Comparison of ENCODE assay signal across 31 cellular contexts in the genomic region with DNA sequence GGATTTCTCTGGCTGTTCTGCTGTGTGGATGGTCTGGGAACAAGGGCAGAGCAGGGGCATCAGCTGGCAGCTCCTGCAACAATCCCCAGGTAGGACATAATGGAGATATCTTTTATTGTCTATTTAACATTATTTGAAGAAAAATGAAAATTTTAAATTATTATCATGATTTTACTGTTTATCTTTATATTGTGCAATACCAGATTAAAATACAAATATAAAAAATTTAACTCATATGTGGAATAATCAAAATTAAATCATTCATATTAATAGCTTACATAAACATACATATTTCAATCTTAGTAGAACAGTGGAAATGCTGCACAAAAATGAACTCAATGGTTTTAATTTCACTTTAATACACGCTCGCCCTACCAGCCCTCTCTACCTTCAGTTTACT.
A peak's percentile ranks its signal among the peaks of the same experiment; 100 is the strongest.
DNase-seq lines count a peak whose midpoint lies in the region; ATAC-seq, FAIRE-seq and TF ChIP-seq lines count a peak whose summit lies in the region.
"Had no signal": no experiment of that assay in that cellular context is flagged by ENCODE, and none has a peak within 500 bp of the region (broad histone marks: within the 10 kb centered on the region; RNA-seq: fewer than 3 reads in every experiment).

No MANE protein-coding gene starts in this region.

- in situ Hi-C loops in K562 (cut with MboI), result no loop called here

- H3K4me3 ChIP-seq in K562 (no peak overlapping the region), kidney (ENCODE audit: low read length in 2 of 2) (no peak overlapping the region)
- H3K4me3 ChIP-seq: A549; BLaER1; BLaER1 treated with 17β-estradiol and CSF1 and Interleukin-3, amounts not matched to agents 10 nM and 100 nM had no signal

- no peak for TF ChIP-seq EP300 in K562 (IDR thresholded peaks at IDR 0.05; ENCODE audit: low read length)

- no peaks in the 10 kb centered on the region for H4K20me1 ChIP-seq in K562 (replicated peaks; ENCODE audit: control insufficient read depth, insufficient read depth, low read length)
- H4K20me1 ChIP-seq: BLaER1; BLaER1 treated with 17β-estradiol and CSF1 and Interleukin-3, amounts not matched to agents 10 nM and 100 nM had no signal

- H3K27ac ChIP-seq in K562 (ENCODE audit: extremely low read depth, low read depth, low read length) (no peak overlapping the region), kidney (ENCODE audit: low read depth in 2 of 2, low read length in 2 of 2) (no peak overlapping the region)
- H3K27ac ChIP-seq: 22Rv1; A549; BLaER1; BLaER1 treated with 17β-estradiol and CSF1 and Interleukin-3, amounts not matched to agents 10 nM and 100 nM; C4-2B had no signal

- no peak for DNase-seq in K562 (ENCODE audit: extremely low read depth in 1 of 4, low spot score in 3 of 4)
- DNase-seq in kidney, result no peak
- DNase-seq in retina, result no peak
- DNase-seq in stimulated activated CD4-positive, alpha-beta T cell treated with anti-CD3 and anti-CD28 coated beads, Interleukin-4, amount 100 ng/mL, for 4 hours, result no peak
- DNase-seq: 8988T; ACHN; AML-193; BE2C; C1 segment of cervical spinal cord; Caco-2; Calu3; CD4-positive, alpha-beta memory T cell; CD4-positive, alpha-beta T cell; CD4-positive, CD25-positive, alpha-beta regulatory T cell; CD8-positive, alpha-beta memory T cell; CD8-positive, alpha-beta T cell; COR-L47; DMS 273 treated with DMSO at 0.1 percent for 48 hours; DMS153; DMS53; DMS79; DMS79 treated with DMSO at 0.1 percent for 48 hours; DND-41; EL had no signal

- H3K36me3 ChIP-seq in K562 (ENCODE audit: control insufficient read depth, insufficient read depth, low read length) (no peaks in the 10 kb centered on the region), kidney (ENCODE audit: control insufficient read depth in 1 of 2, insufficient read depth in 2 of 2, low read length in 2 of 2) (no peaks in the 10 kb centered on the region)
- H3K36me3 ChIP-seq: BE2C; BLaER1; BLaER1 treated with 17β-estradiol and CSF1 and Interleukin-3, amounts not matched to agents 10 nM and 100 nM had no signal

- no peak for FAIRE-seq in K562 (lab: Jason Lieb, UNC)
- FAIRE-seq in kidney (lab: Jason Lieb, UNC), result peak; percentile 19
- FAIRE-seq: A204.1, A549, D721Med had no signal

- CTCF ChIA-PET in K562 (lab: Yijun Ruan, JAX; ENCODE audit: low intra/inter-chr PET ratio), result no interaction called here

- H3K9me3 ChIP-seq in K562 (replicated peaks; ENCODE audit: control insufficient read depth, insufficient read depth, low read depth, low read length) (no peaks in the 10 kb centered on the region), kidney (ENCODE audit: control insufficient read depth in 1 of 2, low read length in 2 of 2) (no peaks in the 10 kb centered on the region)
- H3K9me3 ChIP-seq: A549; BE2C; BLaER1; BLaER1 treated with 17β-estradiol and CSF1 and Interleukin-3, amounts not matched to agents 10 nM and 100 nM; Caco-2 had no signal

- no peaks in the 10 kb centered on the region for H3K27me3 ChIP-seq in K562 (ENCODE audit: control insufficient read depth in 2 of 2, insufficient read depth in 2 of 2, low read length in 2 of 2)
- H3K27me3 ChIP-seq: BE2C; BLaER1; BLaER1 treated with 17β-estradiol and CSF1 and Interleukin-3, amounts not matched to agents 10 nM and 100 nM had no signal

- TF ChIP-seq CTCF in K562 (IDR thresholded peaks at IDR 0.05 in 2 of 3, conservative IDR thresholded peaks at IDR 0.05 in 1 of 3; ENCODE audit: insufficient read depth in 2 of 3, low read depth in 1 of 3, low read length in 3 of 3), result no peak
- no peak for TF ChIP-seq CTCF in kidney (IDR thresholded peaks at IDR 0.05; ENCODE audit: borderline replicate concordance, extremely low read depth, insufficient read depth)

- 0% methylated on average over 2 of the region's 2 CpGs for WGBS in K562 (ENCODE audit: insufficient coverage, low coverage, missing lambda C conversion rate)

- no peak overlapping the region for H3K9ac ChIP-seq in K562 (ENCODE audit: insufficient read depth in 1 of 2, low read depth in 2 of 2, low read length in 2 of 2)
- no peak overlapping the region for H3K9ac ChIP-seq in kidney (ENCODE audit: low read length in 2 of 2)
- H3K9ac ChIP-seq: BLaER1; BLaER1 treated with 17β-estradiol and CSF1 and Interleukin-3, amounts not matched to agents 10 nM and 100 nM had no signal

- no peak for TF ChIP-seq RAD21 in K562 (CRISPR knock-in tag; conservative IDR thresholded peaks at IDR 0.05 in 1 of 2, IDR thresholded peaks at IDR 0.05 in 1 of 2)

- no peak overlapping the region for H2AFZ ChIP-seq in K562 (ENCODE audit: low read depth, low read length)

- intact Hi-C loops in K562 (cut with micrococcal nuclease), result no loop called here
- intact Hi-C loops in kidney (cut with DNase I), result no loop called here

- no peaks in the 10 kb centered on the region for H3K9me1 ChIP-seq in K562 (ENCODE audit: control insufficient read depth, insufficient read depth, low read length)

- H3K4me1 ChIP-seq in K562 (replicated peaks in 1 of 2; ENCODE audit: control insufficient read depth in 2 of 2, insufficient read depth in 2 of 2, low read length in 2 of 2), result no peaks in the 10 kb centered on the region
- H3K4me1 ChIP-seq in kidney (ENCODE audit: control insufficient read depth in 1 of 2, insufficient read depth in 1 of 2, low read depth in 1 of 2, low read length in 2 of 2), result no peaks in the 10 kb centered on the region
- H3K4me1 ChIP-seq: A549; BE2C; BLaER1; BLaER1 treated with 17β-estradiol and CSF1 and Interleukin-3, amounts not matched to agents 10 nM and 100 nM; Caco-2 had no signal

- H3K4me2 ChIP-seq in K562 (ENCODE audit: insufficient read depth, low read length), result no peak overlapping the region
- H3K4me2 ChIP-seq: A549; BLaER1; BLaER1 treated with 17β-estradiol and CSF1 and Interleukin-3, amounts not matched to agents 10 nM and 100 nM had no signal

- no peak for ATAC-seq in K562
- ATAC-seq: A549; CD8-positive, alpha-beta T cell had no signal

- no TSS peak for BruUV-seq in K562 (replicated peaks; lab: Mats Ljungman, UMichigan)

- POLR2A ChIA-PET in K562 (lab: Yijun Ruan, JAX), result no interaction called here

- no peak for TF ChIP-seq POLR2A in K562 (conservative IDR thresholded peaks at IDR 0.05)

- no peaks in the 10 kb centered on the region for H3K79me2 ChIP-seq in K562 (ENCODE audit: control insufficient read depth, insufficient read depth, low read length)

TF ChIP-seq in K562, 482 proteins besides CTCF, POLR2A, EP300 and RAD21:
- no peak for TF ChIP-seq CEBPG (CRISPR knock-in tag; IDR thresholded peaks at IDR 0.05)
- TF ChIP-seq CEBPG (tag; conservative IDR thresholded peaks at IDR 0.05 in 1 of 2, IDR thresholded peaks at IDR 0.05 in 1 of 2), result peak; percentile 10 to 85; a peak in 2 of 4 replicates
- peak; percentile 55 for TF ChIP-seq CEBPB (tag; IDR thresholded peaks at IDR 0.05)
- no peak for TF ChIP-seq TARDBP (IDR thresholded peaks at IDR 0.05)
